Comparison of ENCODE assay signal across 8 cellular contexts in genomic region chr3:69542265-69543079, GRCh38.
DNase-seq lines count a peak whose midpoint lies in the region; ATAC-seq, FAIRE-seq and TF ChIP-seq lines count a peak whose summit lies in the region.

No MANE protein-coding gene starts in this region.

- POLR2A ChIA-PET in endothelial cell of umbilical vein (lab: Charles Lee), result no interaction called here
- POLR2A ChIA-PET in activated CD8-positive, alpha-beta T cell treated with anti-CD3 and anti-CD28 coated beads, Interleukin-2, amount 10 ng/mL, durations not matched to agents 7 days and 5 days (lab: Charles Lee), result no interaction called here

- H3K9ac ChIP-seq in endothelial cell of umbilical vein (replicated peaks; ENCODE audit: extremely low read depth, insufficient read depth, low read length), result no peak overlapping the region

- no TSS peak for BruUV-seq in endothelial cell of umbilical vein (replicated peaks; lab: Mats Ljungman, UMichigan)

- H3K36me3 ChIP-seq in endothelial cell of umbilical vein (ENCODE audit: control insufficient read depth in 2 of 2, extremely low read depth in 1 of 2, insufficient read depth in 2 of 2, low read length in 2 of 2), result no peaks in the 10 kb centered on the region

- DNase-seq in activated gamma-delta T cell (lab: John Stamatoyannopoulos, UW) (peak; percentile 3), activated gamma-delta T cell treated with Interleukin-2 at 50 U/mL for 16 hours (no peak), endothelial cell of umbilical vein (ENCODE audit: low read depth, low spot score) (no peak), mesothelial cell of epicardium (ENCODE audit: low spot score in 2 of 2, unreplicated experiment in 2 of 2) (peak in 1 of 2 experiments; percentile 49), urothelium cell line (ENCODE audit: low spot score) (peak; percentile 59), HT-29 (ENCODE audit: low spot score) (no peak)
- no peak for DNase-seq in activated CD8-positive, alpha-beta T cell treated with anti-CD3 and anti-CD28 coated beads, Interleukin-2, amount 10 ng/mL, durations not matched to agents 7 days and 5 days

- H3K9me3 Mint-ChIP-seq in mesothelial cell of epicardium, result no peaks in the 10 kb centered on the region
- no peaks in the 10 kb centered on the region for H3K9me3 Mint-ChIP-seq in activated CD8-positive, alpha-beta T cell treated with anti-CD3 and anti-CD28 coated beads, Interleukin-2, amount 10 ng/mL, durations not matched to agents 7 days and 5 days (ENCODE audit: insufficient read depth)

- no peak for ATAC-seq in activated CD8-positive, alpha-beta T cell treated with anti-CD3 and anti-CD28 coated beads, Interleukin-2, amount 10 ng/mL, durations not matched to agents 7 days and 5 days
- no peak for ATAC-seq in GM21717 (IDR thresholded peaks at IDR 0.05; ENCODE audit: unreplicated experiment)

- peaks cover 85% of the 10 kb centered on the region for H3K27me3 Mint-ChIP-seq in mesothelial cell of epicardium (ENCODE audit: low read depth)
- H3K27me3 Mint-ChIP-seq in activated CD8-positive, alpha-beta T cell treated with anti-CD3 and anti-CD28 coated beads, Interleukin-2, amount 10 ng/mL, durations not matched to agents 7 days and 5 days (ENCODE audit: low read depth), result peaks cover 38% of the 10 kb centered on the region

- intact Hi-C loops in endothelial cell of umbilical vein (cut with micrococcal nuclease), result no loop called here

- H3K79me2 ChIP-seq in endothelial cell of umbilical vein (ENCODE audit: control insufficient read depth, insufficient read depth, low read length), result no peaks in the 10 kb centered on the region

- H3K27ac ChIP-seq in endothelial cell of umbilical vein (ENCODE audit: insufficient read depth, low read depth, low read length), result no peak overlapping the region

- peaks cover 20% of the 10 kb centered on the region for H3K4me1 Mint-ChIP-seq in mesothelial cell of epicardium
- H3K4me1 Mint-ChIP-seq in activated CD8-positive, alpha-beta T cell treated with anti-CD3 and anti-CD28 coated beads, Interleukin-2, amount 10 ng/mL, durations not matched to agents 7 days and 5 days (ENCODE audit: low read depth), result peaks cover 7% of the 10 kb centered on the region

- no peak overlapping the region for H3K4me2 ChIP-seq in endothelial cell of umbilical vein (ENCODE audit: insufficient read depth, low read length)

- H3K36me3 Mint-ChIP-seq in mesothelial cell of epicardium, result no peaks in the 10 kb centered on the region
- no peaks in the 10 kb centered on the region for H3K36me3 Mint-ChIP-seq in activated CD8-positive, alpha-beta T cell treated with anti-CD3 and anti-CD28 coated beads, Interleukin-2, amount 10 ng/mL, durations not matched to agents 7 days and 5 days (ENCODE audit: low read depth)

- H4K20me1 ChIP-seq in endothelial cell of umbilical vein (replicated peaks; ENCODE audit: control insufficient read depth, extremely low read depth, insufficient read depth, low read length), result no peaks in the 10 kb centered on the region

- no peak overlapping the region for H2AFZ ChIP-seq in endothelial cell of umbilical vein (ENCODE audit: low read depth, low read length)

- dilution Hi-C loops in endothelial cell of umbilical vein (cut with MboI; ENCODE audit: extremely low pct_ligation_motif_present, low sequenced_read_pairs), result no loop called here

- peaks cover 34 to 38% of the 10 kb centered on the region in 2 experiments for H3K27me3 ChIP-seq in endothelial cell of umbilical vein (ENCODE audit: control insufficient read depth in 2 of 2, insufficient read depth in 2 of 2, low read length in 2 of 2)

- peak overlapping the region; percentile 66 for H3K4me3 Mint-ChIP-seq in mesothelial cell of epicardium
- no peak overlapping the region for H3K4me3 Mint-ChIP-seq in activated CD8-positive, alpha-beta T cell treated with anti-CD3 and anti-CD28 coated beads, Interleukin-2, amount 10 ng/mL, durations not matched to agents 7 days and 5 days

- no peaks in the 10 kb centered on the region for H3K4me1 ChIP-seq in endothelial cell of umbilical vein (ENCODE audit: control insufficient read depth, extremely low read depth, insufficient read depth, low read length)

- FAIRE-seq in endothelial cell of umbilical vein (lab: Jason Lieb, UNC) (no peak), urothelium cell line (lab: Jason Lieb, UNC) (no peak)

- no peak overlapping the region for H3K27ac Mint-ChIP-seq in mesothelial cell of epicardium
- no peak overlapping the region for H3K27ac Mint-ChIP-seq in activated CD8-positive, alpha-beta T cell treated with anti-CD3 and anti-CD28 coated beads, Interleukin-2, amount 10 ng/mL, durations not matched to agents 7 days and 5 days

- CTCF ChIA-PET in endothelial cell of umbilical vein (lab: Charles Lee), result no interaction called here
- CTCF ChIA-PET in activated CD8-positive, alpha-beta T cell treated with anti-CD3 and anti-CD28 coated beads, Interleukin-2, amount 10 ng/mL, durations not matched to agents 7 days and 5 days (lab: Charles Lee), result no interaction called here

- TF ChIP-seq POLR2A in endothelial cell of umbilical vein (IDR thresholded peaks at IDR 0.05; ENCODE audit: low read depth, low read length), result no peak

- peak overlapping the region in 1 of 3 experiments; percentile 21 for H3K4me3 ChIP-seq in endothelial cell of umbilical vein (replicated peaks in 1 of 3; ENCODE audit: insufficient read depth in 1 of 3, low read depth in 1 of 3, low read length in 3 of 3)

- no peaks in the 10 kb centered on the region for H3K9me3 ChIP-seq in endothelial cell of umbilical vein (replicated peaks; ENCODE audit: control insufficient read depth, insufficient read depth, low read length)

- H3K9me1 ChIP-seq in endothelial cell of umbilical vein (replicated peaks; ENCODE audit: control insufficient read depth, extremely low read depth, insufficient read depth, low read length), result no peaks in the 10 kb centered on the region

- TF ChIP-seq CTCF in endothelial cell of umbilical vein (IDR thresholded peaks at IDR 0.05; ENCODE audit: extremely low read depth in 1 of 2, insufficient read depth in 1 of 2, low read depth in 1 of 2, low read length in 2 of 2) (no peak), mesothelial cell of epicardium (IDR thresholded peaks at IDR 0.05; ENCODE audit: unreplicated experiment) (no peak)

TF ChIP-seq in endothelial cell of umbilical vein, 7 proteins besides CTCF, POLR2A, EP300 and RAD21:
- TF ChIP-seq GATA2 (IDR thresholded peaks at IDR 0.05; ENCODE audit: insufficient read depth, insufficient read length, low read depth, low read length), result no peak
- TF ChIP-seq FOS (IDR thresholded peaks at IDR 0.05; ENCODE audit: borderline replicate concordance, insufficient read depth, low read length), result no peak
- no peak for TF ChIP-seq POLR2AphosphoS5 (IDR thresholded peaks at IDR 0.05; ENCODE audit: insufficient read depth, low read depth, low read length)
- TF ChIP-seq MAX (IDR thresholded peaks at IDR 0.05; ENCODE audit: insufficient read depth, insufficient read length), result no peak
- no peak for TF ChIP-seq MYC (IDR thresholded peaks at IDR 0.05; ENCODE audit: low read depth, low read length)
- peak; percentile 9 for TF ChIP-seq EZH2 (IDR thresholded peaks at IDR 0.05; ENCODE audit: borderline replicate concordance, low read depth, low read length, severe bottlenecking)

Comparison
In these comparisons a context has a peak if more than half of its experiments do, and no peak if none do; other contexts are left out.
1. DNase-seq: peak in activated gamma-delta T cell (single experiment) and urothelium cell line (single experiment); none in activated gamma-delta T cell treated with Interleukin-2 at 50 U/mL for 16 hours (single experiment), endothelial cell of umbilical vein (single experiment), activated CD8-positive, alpha-beta T cell treated with anti-CD3 and anti-CD28 coated beads, Interleukin-2, amount 10 ng/mL, durations not matched to agents 7 days and 5 days (single experiment) and HT-29 (single experiment).